Comparison of ENCODE assay signal across 1 cellular context in the genomic region with DNA sequence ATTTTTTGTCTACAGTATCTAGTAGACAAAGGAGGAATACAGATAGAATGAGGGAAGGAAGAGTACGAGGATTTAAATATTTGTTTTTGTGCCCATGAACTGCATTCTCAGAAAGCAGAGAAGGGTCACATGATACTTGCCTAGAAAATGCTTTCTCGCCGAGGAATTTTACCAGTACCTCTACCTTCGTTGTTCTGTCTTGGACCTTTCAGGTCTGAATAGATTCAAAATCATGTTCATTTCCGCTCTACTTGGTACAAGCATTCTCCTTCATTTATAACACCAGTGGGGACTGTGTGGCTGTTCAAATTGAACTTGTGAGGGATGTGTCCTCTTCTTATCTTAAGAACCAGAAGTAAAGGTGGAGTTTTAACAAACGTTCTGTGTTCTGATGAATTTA.
TF ChIP-seq lines count a peak whose summit lies in the region.

No MANE protein-coding gene starts in this region.

TF ChIP-seq in K562, 482 proteins besides CTCF, POLR2A, EP300 and RAD21 (continued from another document):
- TF ChIP-seq KLF1 (tag; IDR thresholded peaks at IDR 0.05) (no peak), TEAD4 (IDR thresholded peaks at IDR 0.05; ENCODE audit: low read length) (peak; percentile 34; the same call in 1 of the 2 replicates), TEAD4 (CRISPR knock-in tag; IDR thresholded peaks at IDR 0.05; ENCODE audit: borderline replicate concordance) (no peak), ESRRB (CRISPR knock-in tag; IDR thresholded peaks at IDR 0.05; ENCODE audit: borderline replicate concordance) (no peak), ARID1B (IDR thresholded peaks at IDR 0.05) (peak; percentile 33; the same call in 1 of the 2 replicates), SMARCE1 (IDR thresholded peaks at IDR 0.05) (0 out of 2 replicates have a peak, but pooled peaks have one; percentile 23)
- TF ChIP-seq, protein P1, sequence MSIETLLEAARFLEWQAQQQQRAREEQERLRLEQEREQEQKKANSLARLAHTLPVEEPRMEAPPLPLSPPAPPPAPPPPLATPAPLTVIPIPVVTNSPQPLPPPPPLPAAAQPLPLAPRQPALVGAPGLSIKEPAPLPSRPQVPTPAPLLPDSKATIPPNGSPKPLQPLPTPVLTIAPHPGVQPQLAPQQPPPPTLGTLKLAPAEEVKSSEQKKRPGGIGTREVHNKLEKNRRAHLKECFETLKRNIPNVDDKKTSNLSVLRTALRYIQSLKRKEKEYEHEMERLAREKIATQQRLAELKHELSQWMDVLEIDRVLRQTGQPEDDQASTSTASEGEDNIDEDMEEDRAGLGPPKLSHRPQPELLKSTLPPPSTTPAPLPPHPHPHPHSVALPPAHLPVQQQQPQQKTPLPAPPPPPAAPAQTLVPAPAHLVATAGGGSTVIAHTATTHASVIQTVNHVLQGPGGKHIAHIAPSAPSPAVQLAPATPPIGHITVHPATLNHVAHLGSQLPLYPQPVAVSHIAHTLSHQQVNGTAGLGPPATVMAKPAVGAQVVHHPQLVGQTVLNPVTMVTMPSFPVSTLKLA (conservative IDR thresholded peaks at IDR 0.05), result 0 out of 4 replicates have a peak, but pooled peaks of 1 of the 2 experiments have one; percentile 14
- TF ChIP-seq, protein P2, sequence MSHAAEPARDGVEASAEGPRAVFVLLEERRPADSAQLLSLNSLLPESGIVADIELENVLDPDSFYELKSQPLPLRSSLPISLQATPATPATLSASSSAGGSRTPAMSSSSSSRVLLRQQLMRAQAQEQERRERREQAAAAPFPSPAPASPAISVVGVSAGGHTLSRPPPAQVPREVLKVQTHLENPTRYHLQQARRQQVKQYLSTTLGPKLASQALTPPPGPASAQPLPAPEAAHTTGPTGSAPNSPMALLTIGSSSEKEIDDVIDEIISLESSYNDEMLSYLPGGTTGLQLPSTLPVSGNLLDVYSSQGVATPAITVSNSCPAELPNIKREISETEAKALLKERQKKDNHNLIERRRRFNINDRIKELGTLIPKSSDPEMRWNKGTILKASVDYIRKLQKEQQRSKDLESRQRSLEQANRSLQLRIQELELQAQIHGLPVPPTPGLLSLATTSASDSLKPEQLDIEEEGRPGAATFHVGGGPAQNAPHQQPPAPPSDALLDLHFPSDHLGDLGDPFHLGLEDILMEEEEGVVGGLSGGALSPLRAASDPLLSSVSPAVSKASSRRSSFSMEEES (CRISPR knock-in tag; IDR thresholded peaks at IDR 0.05), result peak; percentile 68
